19 cellular contexts compared by ENCODE assay signal in genomic region chr19:47711652-47712239, GRCh38.
"Had no signal": no experiment of that assay in that cellular context is flagged by ENCODE, and none has a peak within 500 bp of the region (broad histone marks: within the 10 kb centered on the region; RNA-seq: fewer than 3 reads in every experiment).

No MANE protein-coding gene starts in this region.

- H3K36me3 ChIP-seq: gastrocnemius medialis had no signal

- H3K4me3 ChIP-seq: gastrocnemius medialis, heart right ventricle, lower lobe of right lung, tibial nerve, vagina had no signal

- H3K9ac ChIP-seq: parathyroid adenoma had no signal

- H3K4me3 Mint-ChIP-seq: activated CD8-positive, alpha-beta T cell treated with anti-CD3 and anti-CD28 coated beads for 36 hours; activated naive CD8-positive, alpha-beta T cell treated with anti-CD3 and anti-CD28 coated beads, Interleukin-2, amount 10 ng/mL, durations not matched to agents 7 days and 5 days; dendritic cell treated with granulocyte-macrophage colony-stimulating factor and Interleukin-4, amounts not matched to agents 40 ng/mL and 50 ng/mL, for 4 days; effector memory CD8-positive, alpha-beta T cell had no signal

- H3K9me3 Mint-ChIP-seq: activated CD8-positive, alpha-beta T cell treated with anti-CD3 and anti-CD28 coated beads for 36 hours; activated naive CD8-positive, alpha-beta T cell treated with anti-CD3 and anti-CD28 coated beads, Interleukin-2, amount 10 ng/mL, durations not matched to agents 7 days and 5 days; dendritic cell treated with granulocyte-macrophage colony-stimulating factor and Interleukin-4, amounts not matched to agents 40 ng/mL and 50 ng/mL, for 4 days; effector memory CD8-positive, alpha-beta T cell had no signal

- H2AFZ ChIP-seq: parathyroid adenoma had no signal

- H3K27ac ChIP-seq: gastrocnemius medialis, heart right ventricle, lower lobe of right lung, parathyroid adenoma, tibial nerve had no signal

- H3K9me3 ChIP-seq: gastrocnemius medialis, lower lobe of right lung, tibial nerve, vagina had no signal

- H3K36me3 Mint-ChIP-seq: activated naive CD8-positive, alpha-beta T cell treated with anti-CD3 and anti-CD28 coated beads, Interleukin-2, amount 10 ng/mL, durations not matched to agents 7 days and 5 days had no signal

- H3K27me3 ChIP-seq: tibial nerve, vagina had no signal

- H3K27ac Mint-ChIP-seq: activated CD8-positive, alpha-beta T cell treated with anti-CD3 and anti-CD28 coated beads for 36 hours; activated naive CD8-positive, alpha-beta T cell treated with anti-CD3 and anti-CD28 coated beads, Interleukin-2, amount 10 ng/mL, durations not matched to agents 7 days and 5 days; dendritic cell treated with granulocyte-macrophage colony-stimulating factor and Interleukin-4, amounts not matched to agents 40 ng/mL and 50 ng/mL, for 4 days; effector memory CD8-positive, alpha-beta T cell had no signal

- H3K4me1 ChIP-seq: parathyroid adenoma had no signal

- DNase-seq: activated CD8-positive, alpha-beta memory T cell treated with anti-CD3 and anti-CD28 coated beads, Interleukin-2, amount 50 U/mL, for 4 hours; activated CD8-positive, alpha-beta T cell treated with anti-CD3 and anti-CD28 coated beads for 36 hours; activated gamma-delta T cell treated with Interleukin-2 at 50 U/mL for 16 hours; activated naive CD8-positive, alpha-beta T cell treated with anti-CD3 and anti-CD28 coated beads, Interleukin-2, amount 10 ng/mL, durations not matched to agents 7 days and 5 days; activated T-cell treated with anti-CD3 and anti-CD28 coated beads, Interleukin-2, amount 50 U/mL, for 48 hours; anterior cingulate cortex; cerebellar nuclear complex; effector memory CD8-positive, alpha-beta T cell; gastrocnemius medialis; heart right ventricle; left colon; lower lobe of right lung; retina; stimulated activated CD4-positive, alpha-beta T cell treated with anti-CD3 and anti-CD28 coated beads, Interleukin-4, amount 100 ng/mL, for 1 hour; stimulated activated naive CD4-positive, alpha-beta T cell had no signal
